20 cellular contexts compared by ENCODE assay signal in genomic region chr7:30935569-30935877, GRCh38. TPM values are rescaled to one million over a fixed set of nuclear protein-coding genes. Genes with fewer than 3 reads are reported as not detected.
A peak's percentile ranks its signal among the peaks of the same experiment; 100 is the strongest.
DNase-seq lines count a peak whose midpoint lies in the region; FAIRE-seq and TF ChIP-seq lines count a peak whose summit lies in the region.
"Had no signal": no experiment of that assay in that cellular context is flagged by ENCODE, and none has a peak within 500 bp of the region (broad histone marks: within the 10 kb centered on the region; RNA-seq: fewer than 3 reads in every experiment).

No MANE protein-coding gene starts in this region.

- H3K27ac Mint-ChIP-seq in endodermal cell (no peak overlapping the region), osteocyte (ENCODE audit: unreplicated experiment) (no peak overlapping the region)
- H3K27ac Mint-ChIP-seq: CD8-positive, alpha-beta memory T cell had no signal

- H3K36me3 ChIP-seq in endodermal cell (ENCODE audit: control insufficient read depth, insufficient read depth, low read length) = no peaks in the 10 kb centered on the region
- H3K36me3 ChIP-seq: BLaER1 had no signal

- H3K4me3 Mint-ChIP-seq in endodermal cell (no peak overlapping the region), osteocyte (ENCODE audit: unreplicated experiment) (no peak overlapping the region)
- H3K4me3 Mint-ChIP-seq: CD8-positive, alpha-beta memory T cell had no signal

- no peaks in the 10 kb centered on the region for H3K9me3 Mint-ChIP-seq in endodermal cell
- no peaks in the 10 kb centered on the region for H3K9me3 Mint-ChIP-seq in osteocyte (ENCODE audit: unreplicated experiment)
- H3K9me3 Mint-ChIP-seq: CD8-positive, alpha-beta memory T cell had no signal

- peaks cover 6% of the 10 kb centered on the region for H3K27me3 ChIP-seq in endodermal cell (ENCODE audit: control insufficient read depth, insufficient read depth, low read length, poor library complexity, severe bottlenecking)
- H3K27me3 ChIP-seq: BLaER1 had no signal

- no peak overlapping the region for H3K9ac ChIP-seq in endodermal cell (ENCODE audit: extremely low read depth, low read length, poor library complexity, severe bottlenecking)
- H3K9ac ChIP-seq: BLaER1, GM23248 had no signal

- H3K9me3 ChIP-seq in endodermal cell (ENCODE audit: control insufficient read depth, low read length) = no peaks in the 10 kb centered on the region
- H3K9me3 ChIP-seq: BLaER1, Caco-2 had no signal

- H3K4me1 Mint-ChIP-seq in endodermal cell = peaks cover 15% of the 10 kb centered on the region
- H3K4me1 Mint-ChIP-seq in osteocyte (ENCODE audit: unreplicated experiment) = peaks cover 2% of the 10 kb centered on the region
- H3K4me1 Mint-ChIP-seq: CD8-positive, alpha-beta memory T cell had no signal

- peak; percentile 21 for DNase-seq in activated CD4-positive, CD25-positive, alpha-beta regulatory T cell treated with anti-CD3 and anti-CD28 coated beads, Interleukin-2, amount 50 U/mL, for 72 hours
- DNase-seq in activated CD4-positive, CD25-positive, alpha-beta regulatory T cell (lab: John Stamatoyannopoulos, UW) = no peak
- DNase-seq in D721Med (ENCODE audit: insufficient read length, low spot score) (peak; percentile 9), endodermal cell (peak; percentile 32), osteocyte (ENCODE audit: extremely low spot score, unreplicated experiment) (peak; percentile 70), activated T-cell treated with anti-CD3 and anti-CD28 coated beads for 4 hours (no peak), MV-4-11 (lab: John Stamatoyannopoulos, UW) (no peak)
- DNase-seq in activated effector memory CD4-positive, alpha-beta T cell treated with anti-CD3 and anti-CD28 coated beads, Interleukin-2, amount 50 U/mL, for 16 hours = no peak
- DNase-seq: 8988T; AML-193; Caco-2; CD8-positive, alpha-beta memory T cell; DMS 273 treated with DMSO at 0.1 percent for 48 hours; GM23248 had no signal

- no peak overlapping the region for H3K4me3 ChIP-seq in endodermal cell (ENCODE audit: low read length)
- H3K4me3 ChIP-seq: BLaER1, GM12878, GM23248 had no signal

- H3K36me3 Mint-ChIP-seq in endodermal cell (ENCODE audit: low read depth) (no peaks in the 10 kb centered on the region), osteocyte (ENCODE audit: unreplicated experiment) (no peaks in the 10 kb centered on the region)
- H3K36me3 Mint-ChIP-seq: CD8-positive, alpha-beta memory T cell had no signal

- WGBS in endodermal cell (ENCODE audit: insufficient coverage in 1 of 2, insufficient read length in 1 of 2), 2 experiments = 93% methylated on average over 3 of the region's 3 CpGs; no CpG with 5 or more reads in 1 of the 2 experiments

- FAIRE-seq in D721Med (lab: Jason Lieb, UNC) = no peak
- FAIRE-seq: GM12878, GM18507, H54 had no signal

- H3K27me3 Mint-ChIP-seq in endodermal cell (ENCODE audit: insufficient read depth) = peaks cover 18% of the 10 kb centered on the region
- H3K27me3 Mint-ChIP-seq in osteocyte (ENCODE audit: unreplicated experiment) = peaks cover 38% of the 10 kb centered on the region

- no peaks in the 10 kb centered on the region for H3K4me1 ChIP-seq in endodermal cell (ENCODE audit: control insufficient read depth, insufficient read depth, low read length)
- H3K4me1 ChIP-seq: Caco-2 had no signal

- no peak overlapping the region for H3K27ac ChIP-seq in endodermal cell (ENCODE audit: low read depth, low read length)
- H3K27ac ChIP-seq: BLaER1, GM23248 had no signal

- TF ChIP-seq CTCF in D721Med (IDR thresholded peaks at IDR 0.05; ENCODE audit: insufficient read depth, missing control alignments) (no peak), endodermal cell (conservative IDR thresholded peaks at IDR 0.05) (no peak), osteocyte (IDR thresholded peaks at IDR 0.05) (no peak)

RNA-seq across cellular contexts. Expression of gene AQP1, which starts 23.9 kb away (rescaled TPM):
- total RNA-seq in endodermal cell (under 1 TPM; 0.26 to 0.91 TPM), osteocyte (6.0 and 6.7 TPM in 2 replicates)
- 1.3 TPM for polyA plus RNA-seq in endodermal cell (2013, experiment 1 of 2)
- 1.3 TPM for polyA plus RNA-seq in endodermal cell (2013, experiment 2 of 2)
- total RNA-seq: G401 had no signal
- polyA plus RNA-seq: CD8-positive, alpha-beta memory T cell had no signal

RNA-seq across cellular contexts. Expression of gene GHRHR, which starts 28.2 kb away (rescaled TPM):
- not detected for total RNA-seq in endodermal cell
- polyA plus RNA-seq in endodermal cell (2013, experiment 1 of 2) = not detected
- polyA plus RNA-seq in endodermal cell (2013, experiment 2 of 2) = not detected
- not detected in 2 replicates for total RNA-seq in osteocyte
- total RNA-seq: Caco-2; CD8-positive, alpha-beta memory T cell; Daoy; G401; GM12878; GM23248 had no signal
- polyA plus RNA-seq: CD8-positive, alpha-beta memory T cell; GM12878; GM23248 had no signal

Comparison
In these comparisons a context has a peak if more than half of its experiments do, and no peak if none do; other contexts are left out.
1. DNase-seq: peak in activated CD4-positive, CD25-positive, alpha-beta regulatory T cell treated with anti-CD3 and anti-CD28 coated beads, Interleukin-2, amount 50 U/mL, for 72 hours (single experiment), D721Med (single experiment), endodermal cell (single experiment) and osteocyte (single experiment); none in activated CD4-positive, CD25-positive, alpha-beta regulatory T cell (0 of 4), activated T-cell treated with anti-CD3 and anti-CD28 coated beads for 4 hours (single experiment), MV-4-11 (single experiment) and activated effector memory CD4-positive, alpha-beta T cell treated with anti-CD3 and anti-CD28 coated beads, Interleukin-2, amount 50 U/mL, for 16 hours (single experiment).